ENCODE assay signal across 8 cellular contexts in genomic region chr14:34629657-34630529, GRCh38. TPM values are rescaled to one million over a fixed set of nuclear protein-coding genes. Genes with fewer than 3 reads are reported as not detected.
DNase-seq lines count a peak whose midpoint lies in the region; ATAC-seq, FAIRE-seq and TF ChIP-seq lines count a peak whose summit lies in the region.

SNX6 (minus strand) TSS chr14:34630148; CDS start chr14:34630116, 32 bp downstream.

- H3K79me2 ChIP-seq in astrocyte (ENCODE audit: insufficient read depth, low read length): peaks cover 50% of the 10 kb centered on the region

- H3K36me3 ChIP-seq in astrocyte (ENCODE audit: insufficient read depth, low read length): peaks cover 3% of the 10 kb centered on the region
- H3K36me3 ChIP-seq in aorta (ENCODE audit: control insufficient read depth in 1 of 2, insufficient read depth in 2 of 2, low read length in 1 of 2): no peaks in the 10 kb centered on the region

- H3K4me1 ChIP-seq in astrocyte (ENCODE audit: insufficient read depth, low read length): peaks cover 10% of the 10 kb centered on the region
- peaks cover 0 to 1% of the 10 kb centered on the region in 2 donors for H3K4me1 ChIP-seq in aorta (ENCODE audit: control insufficient read depth in 1 of 2, insufficient read depth in 2 of 2, low read length in 2 of 2)

- no peaks in the 10 kb centered on the region for H3K27me3 ChIP-seq in astrocyte (ENCODE audit: insufficient read depth, low read length)
- no peaks in the 10 kb centered on the region for H3K27me3 ChIP-seq in aorta (ENCODE audit: control insufficient read depth in 1 of 2, insufficient read depth in 2 of 2, low read length in 1 of 2)

- no peaks in the 10 kb centered on the region for H3K27me3 Mint-ChIP-seq in astrocyte (ENCODE audit: low read depth, unreplicated experiment)

- TF ChIP-seq CTCF in GM13977 (IDR thresholded peaks at IDR 0.05; ENCODE audit: extremely low read depth, insufficient read depth, missing control alignments) (no peak), astrocyte (IDR thresholded peaks at IDR 0.05; ENCODE audit: insufficient read depth, low read depth, low read length) (no peak)

- peak within 1 kb of the TSS; percentile 99 for H3K9ac ChIP-seq in astrocyte (ENCODE audit: low read length)

- in situ Hi-C loops in GM13977 (cut with MboI; ENCODE audit: low pct_unique_long_range_greater_than_20kb, low sequenced_read_pairs, unreplicated experiment): no loop called here

- H3K4me3 Mint-ChIP-seq in astrocyte (ENCODE audit: unreplicated experiment): peak within 1 kb of the TSS; percentile 97

- H3K4me2 ChIP-seq in astrocyte (ENCODE audit: low read length): peak within 1 kb of the TSS; percentile 98

- intact Hi-C loops in aorta (cut with DNase I): no loop called here

- WGBS in aorta, 2 donors: 1% methylated on average over 67 to 84 of the region's 84 CpGs

- H2AFZ ChIP-seq in astrocyte (ENCODE audit: low read depth, low read length): peak within 1 kb of the TSS; percentile 94

- H3K27ac Mint-ChIP-seq in astrocyte (ENCODE audit: unreplicated experiment): peak within 1 kb of the TSS; percentile 93

- H4K20me1 ChIP-seq in astrocyte (ENCODE audit: insufficient read depth, low read length): peaks cover 22% of the 10 kb centered on the region

- ATAC-seq in HG02610 (IDR thresholded peaks at IDR 0.05; ENCODE audit: unreplicated experiment) (peak; percentile 93), aorta (ENCODE audit: low FRiP score) (peak; percentile 98)

- H3K4me3 ChIP-seq in astrocyte (ENCODE audit: insufficient read depth, low read depth, low read length) (peak within 1 kb of the TSS; percentile 94), aorta (ENCODE audit: low read length in 2 of 2) (peak within 1 kb of the TSS; percentile 67 to 87)

- H3K9me3 ChIP-seq in astrocyte (ENCODE audit: insufficient read depth, low read depth, low read length) (no peaks in the 10 kb centered on the region), aorta (ENCODE audit: control insufficient read depth, low read length) (no peaks in the 10 kb centered on the region)

- no peak for FAIRE-seq in astrocyte (lab: Jason Lieb, UNC)

- peak; percentile 99 for DNase-seq in GM13977 (ENCODE audit: low spot score)
- peak; percentile 84 for DNase-seq in NCI-H1092 treated with DMSO at 0.1 percent for 48 hours (lab: John Stamatoyannopoulos, UW)
- peak; percentile 81 for DNase-seq in T-helper 9 cell
- DNase-seq in astrocyte (ENCODE audit: low read depth): peak; percentile 45
- peak; percentile 98 for DNase-seq in hepatic stellate cell (ENCODE audit: low spot score)
- DNase-seq in renal cortical epithelial cell (ENCODE audit: low read depth): peak; percentile 27
- DNase-seq in aorta: peak; percentile 88 to 95

- H3K27ac ChIP-seq in astrocyte (ENCODE audit: low read depth, low read length) (peak within 1 kb of the TSS; percentile 95), aorta (ENCODE audit: low read depth in 1 of 2, low read length in 2 of 2) (peak within 1 kb of the TSS in 1 of 2 donors; percentile 41)

- peaks cover 4% of the 10 kb centered on the region for H3K9me3 Mint-ChIP-seq in astrocyte (ENCODE audit: unreplicated experiment)

- peaks cover 8% of the 10 kb centered on the region for H3K4me1 Mint-ChIP-seq in astrocyte (ENCODE audit: low read depth, unreplicated experiment)

- peaks cover 5% of the 10 kb centered on the region for H3K36me3 Mint-ChIP-seq in astrocyte (ENCODE audit: low read depth, unreplicated experiment)

RNA-seq across cellular contexts. Expression of gene SNX6, which starts in this region (rescaled TPM):
- total RNA-seq in astrocyte: 108 and 111 TPM in 2 replicates
- total RNA-seq in renal cortical epithelial cell: 377 and 390 TPM in 2 replicates
- 100 to 1,000 TPM in 1 of 2 donors, 10 to 100 TPM in 1; 67.9 to 102 TPM for total RNA-seq in aorta
- polyA plus RNA-seq in aorta: 10 to 100 TPM; 40.9 to 80.1 TPM

Comparison
In these comparisons a context has a peak if more than half of its experiments do, and no peak if none do; other contexts are left out.
1. DNase-seq: peak in every context shown above with its lines; median percentile 99 in GM13977; 98 in hepatic stellate cell; 92 in aorta; 84 in NCI-H1092 treated with DMSO at 0.1 percent for 48 hours; 81 in T-helper 9 cell; 45 in astrocyte; 27 in renal cortical epithelial cell.